In genomic region chr20:2585811-2586210, GRCh38 we compare ENCODE assay signal across 14 cellular contexts. TPM values are rescaled to one million over a fixed set of nuclear protein-coding genes. Genes with fewer than 3 reads are reported as not detected.
A peak's percentile ranks its signal among the peaks of the same experiment; 100 is the strongest.
DNase-seq lines count a peak whose midpoint lies in the region; ATAC-seq, FAIRE-seq and TF ChIP-seq lines count a peak whose summit lies in the region.
"Had no signal": no experiment of that assay in that cellular context is flagged by ENCODE, and none has a peak within 500 bp of the region (broad histone marks: within the 10 kb centered on the region; RNA-seq: fewer than 3 reads in every experiment).

No MANE protein-coding gene starts in this region.

- no peak overlapping the region for H3K9ac ChIP-seq in keratinocyte (ENCODE audit: control insufficient read depth, extremely low read depth, insufficient read depth, low read length)
- H3K9ac ChIP-seq: BLaER1 had no signal

- intact Hi-C loops in heart left ventricle (cut with DNase I), result no loop called here

- H3K27ac ChIP-seq in AG04450 (ENCODE audit: low read depth, low read length) (no peak overlapping the region), keratinocyte (ENCODE audit: control insufficient read depth, insufficient read depth, low read length) (no peak overlapping the region), heart left ventricle (no peak overlapping the region)
- H3K27ac ChIP-seq: BLaER1 had no signal

- ATAC-seq in heart left ventricle (no peak), GM21619 (IDR thresholded peaks at IDR 0.05; ENCODE audit: unreplicated experiment) (no peak)
- ATAC-seq: activated CD4-positive, alpha-beta T cell treated with anti-CD3 and anti-CD28 coated beads for 36 hours had no signal

- DNase-seq in AG04450 (ENCODE audit: low read depth, low spot score) (peak; percentile 7), HTR-8/SVneo (ENCODE audit: insufficient read length, low spot score) (peak; percentile 34), astrocyte of the spinal cord (ENCODE audit: low read depth, low spot score) (peak; percentile 71), keratinocyte (ENCODE audit: low read depth, low spot score) (peak; percentile 17), NCI-H1436 treated with DMSO at 0.1 percent for 48 hours (lab: John Stamatoyannopoulos, UW) (no peak), heart left ventricle (no peak)
- DNase-seq in stimulated activated CD4-positive, alpha-beta T cell treated with anti-CD3 and anti-CD28 coated beads, Interleukin-4, amount 100 ng/mL, for 1 hour, result no peak
- DNase-seq: activated CD4-positive, alpha-beta T cell treated with anti-CD3 and anti-CD28 coated beads for 36 hours; activated T-cell treated with anti-CD3 and anti-CD28 coated beads, Interleukin-2, amount 50 U/mL, for 24 hours; dermis blood vessel endothelial cell; DMS79 had no signal

- no peaks in the 10 kb centered on the region for H3K9me3 ChIP-seq in AG04450 (ENCODE audit: control insufficient read depth, insufficient read depth, low read length)
- no peaks in the 10 kb centered on the region for H3K9me3 ChIP-seq in keratinocyte (ENCODE audit: control insufficient read depth, low read depth, low read length)
- no peaks in the 10 kb centered on the region for H3K9me3 ChIP-seq in heart left ventricle
- H3K9me3 ChIP-seq: BLaER1 had no signal

- WGBS in heart left ventricle, 4 donors, result 47 to 73% (median 65%) methylated on average over 1 of the region's 1 CpG

- H3K9me1 ChIP-seq in keratinocyte (ENCODE audit: control insufficient read depth, extremely low read depth, insufficient read depth, low read length), result no peaks in the 10 kb centered on the region

- no peaks in the 10 kb centered on the region for H4K20me1 ChIP-seq in keratinocyte (ENCODE audit: control insufficient read depth, extremely low read depth, insufficient read depth, low read length)
- H4K20me1 ChIP-seq: BLaER1 had no signal

- H2AFZ ChIP-seq in keratinocyte (ENCODE audit: control insufficient read depth, low read length), result peak overlapping the region; percentile 23

- no peak for TF ChIP-seq POLR2A in heart left ventricle (IDR thresholded peaks at IDR 0.05)

- H3K79me2 ChIP-seq in keratinocyte (ENCODE audit: control insufficient read depth, insufficient read depth, low read length), result no peaks in the 10 kb centered on the region

- no peak overlapping the region for H3K4me2 ChIP-seq in keratinocyte (ENCODE audit: control insufficient read depth, extremely low read depth, insufficient read depth, low read depth, low read length)
- H3K4me2 ChIP-seq: BLaER1 had no signal

- dilution Hi-C loops in keratinocyte (cut with MboI; ENCODE audit: extremely low pct_ligation_motif_present, low sequenced_read_pairs), result no loop called here

- FAIRE-seq in HTR-8/SVneo (lab: Jason Lieb, UNC) (no peak), keratinocyte (lab: Jason Lieb, UNC) (peak; percentile 73)

- H3K27me3 ChIP-seq in AG04450 (ENCODE audit: control insufficient read depth, insufficient read depth, low read length) (peaks cover 4% of the 10 kb centered on the region), keratinocyte (ENCODE audit: control insufficient read depth, extremely low read depth, insufficient read depth, low read length) (peaks cover under 1% of the 10 kb centered on the region), heart left ventricle (peaks cover 0 to 13% (median 0%) of the 10 kb centered on the region in 9 donors)
- H3K27me3 ChIP-seq: BLaER1 had no signal

- CTCF ChIA-PET in AG04450 (lab: Charles Lee), result no interaction called here

- H3K4me1 ChIP-seq in keratinocyte (ENCODE audit: control insufficient read depth, extremely low read depth, insufficient read depth, low read length) (peaks cover 10% of the 10 kb centered on the region), heart left ventricle (no peaks in the 10 kb centered on the region)
- H3K4me1 ChIP-seq: BLaER1 had no signal

- H3K4me3 ChIP-seq in AG04450 (ENCODE audit: low read depth, low read length), result no peak overlapping the region
- no peak overlapping the region for H3K4me3 ChIP-seq in astrocyte of the spinal cord (ENCODE audit: low read depth, low read length)
- H3K4me3 ChIP-seq in keratinocyte (ENCODE audit: control insufficient read depth in 2 of 3, extremely low read depth in 1 of 3, insufficient read depth in 2 of 3, low read depth in 1 of 3, low read length in 3 of 3), result no peak overlapping the region
- no peak overlapping the region for H3K4me3 ChIP-seq in heart left ventricle
- H3K4me3 ChIP-seq: BLaER1 had no signal

- POLR2A ChIA-PET in AG04450 (lab: Yijun Ruan, JAX), result no interaction called here

- no peak for TF ChIP-seq CTCF in AG04450 (IDR thresholded peaks at IDR 0.05; ENCODE audit: low read depth, low read length)
- TF ChIP-seq CTCF in astrocyte of the spinal cord (IDR thresholded peaks at IDR 0.05; ENCODE audit: low read depth, low read length), result no peak
- no peak for TF ChIP-seq CTCF in keratinocyte (optimal IDR thresholded peaks at IDR 0.05 in 1 of 3, IDR thresholded peaks at IDR 0.05 in 1 of 3, conservative IDR thresholded peaks at IDR 0.05 in 1 of 3; ENCODE audit: extremely low read depth in 1 of 3, insufficient read depth in 2 of 3, low read length in 3 of 3)
- TF ChIP-seq CTCF in heart left ventricle (IDR thresholded peaks at IDR 0.05), result no peak

- in situ Hi-C loops in astrocyte of the spinal cord (cut with HindIII; ENCODE audit: low sequenced_read_pairs), result no loop called here

- H3K36me3 ChIP-seq in keratinocyte (ENCODE audit: control insufficient read depth in 2 of 2, extremely low read depth in 1 of 2, insufficient read depth in 2 of 2, low read length in 2 of 2), result no peaks in the 10 kb centered on the region
- no peaks in the 10 kb centered on the region for H3K36me3 ChIP-seq in heart left ventricle
- H3K36me3 ChIP-seq: BLaER1 had no signal

RNA-seq across cellular contexts. Expression of gene TMC2, which starts 49.4 kb away (rescaled TPM):
- polyA plus RNA-seq in AG04450 (2011; rRNA removed) (not detected in 2 replicates), keratinocyte (not detected in 3 replicates), heart left ventricle (not detected)
- not detected in 2 replicates for polyA minus RNA-seq in AG04450 (2011; rRNA and poly(A)+ RNA removed)
- not detected for polyA plus RNA-seq in keratinocyte (2011; ENCODE audit: low read depth)
- not detected in 2 replicates for polyA plus RNA-seq in keratinocyte (2011; cell fraction: cytosol; rRNA removed)
- polyA plus RNA-seq in keratinocyte (2011; cell fraction: nucleus; rRNA removed), result not detected in 2 replicates
- not detected in 2 replicates for polyA plus RNA-seq in keratinocyte (2012; ENCODE audit: low replicate concordance)
- not detected in 3 replicates for polyA minus RNA-seq in keratinocyte
- polyA minus RNA-seq in keratinocyte (2011; cell fraction: cytosol; rRNA and poly(A)+ RNA removed), result not detected
- polyA minus RNA-seq in keratinocyte (2011; cell fraction: nucleus; rRNA and poly(A)+ RNA removed), result not detected in 2 replicates
- not detected for total RNA-seq in heart left ventricle
- total RNA-seq: activated CD4-positive, alpha-beta T cell treated with anti-CD3 and anti-CD28 coated beads for 36 hours; dermis blood vessel endothelial cell; NCI-H460 had no signal

Comparison
In these comparisons a context has a peak if more than half of its experiments do, and no peak if none do; other contexts are left out.
1. DNase-seq: peak in AG04450 (single experiment), HTR-8/SVneo (single experiment), astrocyte of the spinal cord (single experiment) and keratinocyte (single experiment); none in NCI-H1436 treated with DMSO at 0.1 percent for 48 hours (single experiment), heart left ventricle (0 of 5) and stimulated activated CD4-positive, alpha-beta T cell treated with anti-CD3 and anti-CD28 coated beads, Interleukin-4, amount 100 ng/mL, for 1 hour (single experiment).